24 cellular contexts compared by ENCODE assay signal in genomic region chr1:153343040-153343681, GRCh38. TPM values are rescaled to one million over a fixed set of nuclear protein-coding genes. Genes with fewer than 3 reads are reported as not detected.
A peak's percentile ranks its signal among the peaks of the same experiment; 100 is the strongest.
DNase-seq lines count a peak whose midpoint lies in the region; ATAC-seq and TF ChIP-seq lines count a peak whose summit lies in the region.
"Had no signal": no experiment of that assay in that cellular context is flagged by ENCODE, and none has a peak within 500 bp of the region (broad histone marks: within the 10 kb centered on the region; RNA-seq: fewer than 3 reads in every experiment).

No MANE protein-coding gene starts in this region.

- H3K4me3 Mint-ChIP-seq in T-helper 2 cell treated with Interferon-gamma antibody and Interleukin-4, amounts not matched to agents 5 μg/mL and 100 μg/mL, for 36 hours: no peak overlapping the region
- H3K4me3 Mint-ChIP-seq in activated T-helper 2 cell treated with anti-CD3 and anti-CD28 coated beads, Interferon-gamma antibody, Interleukin-2, Interleukin-4, amounts not matched to agents 10 μg/mL and 5 μg/mL and 100 μg/mL, durations not matched to agents 14 hours and 24 hours and 36 hours (ENCODE audit: low read depth): no peak overlapping the region
- H3K4me3 Mint-ChIP-seq: activated T-cell treated with anti-CD3 and anti-CD28 coated beads, Interleukin-2, amount 50 U/mL, for 24 hours; CD8-positive, alpha-beta T cell; effector memory CD8-positive, alpha-beta T cell had no signal

- peaks cover 17% of the 10 kb centered on the region for H3K27me3 Mint-ChIP-seq in T-helper 2 cell treated with Interferon-gamma antibody and Interleukin-4, amounts not matched to agents 5 μg/mL and 100 μg/mL, for 36 hours (ENCODE audit: low read depth)
- H3K27me3 Mint-ChIP-seq in activated T-helper 2 cell treated with anti-CD3 and anti-CD28 coated beads, Interferon-gamma antibody, Interleukin-2, Interleukin-4, amounts not matched to agents 10 μg/mL and 5 μg/mL and 100 μg/mL, durations not matched to agents 14 hours and 24 hours and 36 hours (ENCODE audit: low read depth): peaks cover 35% of the 10 kb centered on the region

- H3K9me3 ChIP-seq in KOPT-K1 (ENCODE audit: insufficient read depth, low read length, poor library complexity, severe bottlenecking) (no peaks in the 10 kb centered on the region), neutrophil (no peaks in the 10 kb centered on the region)
- H3K9me3 ChIP-seq: A549, left lung, SJCRH30, tibial nerve had no signal

- H3K27me3 ChIP-seq in neutrophil: peaks cover 21% of the 10 kb centered on the region

- intact Hi-C loops in activated T-helper 2 cell treated with anti-CD3 and anti-CD28 coated beads, Interferon-gamma antibody, Interleukin-2, Interleukin-4, amounts not matched to agents 10 μg/mL and 5 μg/mL and 100 μg/mL, durations not matched to agents 14 hours and 24 hours and 36 hours (cut with micrococcal nuclease): no loop called here

- H3K4me1 ChIP-seq in neutrophil (ENCODE audit: control insufficient read depth in 1 of 2, insufficient read depth in 1 of 2, low read depth in 1 of 2, low read length in 1 of 2): peaks cover 38 to 44% of the 10 kb centered on the region in 2 experiments
- H3K4me1 ChIP-seq: A549, SJCRH30, tibial nerve had no signal

- no peak overlapping the region for H3K27ac Mint-ChIP-seq in T-helper 2 cell treated with Interferon-gamma antibody and Interleukin-4, amounts not matched to agents 5 μg/mL and 100 μg/mL, for 36 hours
- H3K27ac Mint-ChIP-seq in activated T-helper 2 cell treated with anti-CD3 and anti-CD28 coated beads, Interferon-gamma antibody, Interleukin-2, Interleukin-4, amounts not matched to agents 10 μg/mL and 5 μg/mL and 100 μg/mL, durations not matched to agents 14 hours and 24 hours and 36 hours: no peak overlapping the region
- H3K27ac Mint-ChIP-seq: activated T-cell treated with anti-CD3 and anti-CD28 coated beads, Interleukin-2, amount 50 U/mL, for 24 hours; CD8-positive, alpha-beta T cell; effector memory CD8-positive, alpha-beta T cell had no signal

- no peaks in the 10 kb centered on the region for H3K36me3 ChIP-seq in KOPT-K1 (ENCODE audit: insufficient read depth, low read length)
- H3K36me3 ChIP-seq in neutrophil: no peaks in the 10 kb centered on the region
- H3K36me3 ChIP-seq: left lung, SJCRH30, tibial nerve had no signal

- H3K36me3 Mint-ChIP-seq in T-helper 2 cell treated with Interferon-gamma antibody and Interleukin-4, amounts not matched to agents 5 μg/mL and 100 μg/mL, for 36 hours (ENCODE audit: low read depth): no peaks in the 10 kb centered on the region
- no peaks in the 10 kb centered on the region for H3K36me3 Mint-ChIP-seq in activated T-helper 2 cell treated with anti-CD3 and anti-CD28 coated beads, Interferon-gamma antibody, Interleukin-2, Interleukin-4, amounts not matched to agents 10 μg/mL and 5 μg/mL and 100 μg/mL, durations not matched to agents 14 hours and 24 hours and 36 hours (ENCODE audit: low read depth)
- H3K36me3 Mint-ChIP-seq: CD8-positive, alpha-beta T cell had no signal

- no peaks in the 10 kb centered on the region for H3K9me3 Mint-ChIP-seq in T-helper 2 cell treated with Interferon-gamma antibody and Interleukin-4, amounts not matched to agents 5 μg/mL and 100 μg/mL, for 36 hours
- no peaks in the 10 kb centered on the region for H3K9me3 Mint-ChIP-seq in activated T-helper 2 cell treated with anti-CD3 and anti-CD28 coated beads, Interferon-gamma antibody, Interleukin-2, Interleukin-4, amounts not matched to agents 10 μg/mL and 5 μg/mL and 100 μg/mL, durations not matched to agents 14 hours and 24 hours and 36 hours
- H3K9me3 Mint-ChIP-seq: activated T-cell treated with anti-CD3 and anti-CD28 coated beads, Interleukin-2, amount 50 U/mL, for 24 hours; CD8-positive, alpha-beta T cell; effector memory CD8-positive, alpha-beta T cell had no signal

- peaks cover 19% of the 10 kb centered on the region for H3K4me1 Mint-ChIP-seq in T-helper 2 cell treated with Interferon-gamma antibody and Interleukin-4, amounts not matched to agents 5 μg/mL and 100 μg/mL, for 36 hours (ENCODE audit: low read depth)
- H3K4me1 Mint-ChIP-seq in activated T-helper 2 cell treated with anti-CD3 and anti-CD28 coated beads, Interferon-gamma antibody, Interleukin-2, Interleukin-4, amounts not matched to agents 10 μg/mL and 5 μg/mL and 100 μg/mL, durations not matched to agents 14 hours and 24 hours and 36 hours (ENCODE audit: low read depth): peaks cover 20% of the 10 kb centered on the region

- H3K27ac ChIP-seq in KOPT-K1 (ENCODE audit: low read depth, low read length, poor library complexity, severe bottlenecking) (peak overlapping the region; percentile 32), coronary artery (no peak overlapping the region), neutrophil (peak overlapping the region; percentile 83)
- H3K27ac ChIP-seq: A549, left lung, SJCRH30, tibial nerve had no signal

- TF ChIP-seq CTCF in coronary artery (IDR thresholded peaks at IDR 0.05): no peak
- no peak for TF ChIP-seq CTCF in neutrophil (IDR thresholded peaks at IDR 0.05)

- DNase-seq in T-helper 2 cell treated with Interferon-gamma antibody and Interleukin-4, amounts not matched to agents 5 μg/mL and 100 μg/mL, for 36 hours (ENCODE audit: low spot score): peak; percentile 2
- DNase-seq in T-helper 2 cell (no peak), coronary artery (ENCODE audit: low spot score) (peak; percentile 38), Ammon's horn (ENCODE audit: low spot score) (no peak), left lobe of liver (ENCODE audit: low spot score) (no peak)
- no peak for DNase-seq in activated T-helper 2 cell treated with anti-CD3 and anti-CD28 coated beads, Interferon-gamma antibody, Interleukin-2, Interleukin-4, amounts not matched to agents 10 μg/mL and 5 μg/mL and 100 μg/mL, durations not matched to agents 14 hours and 24 hours and 36 hours (ENCODE audit: low spot score)
- DNase-seq: activated CD4-positive, alpha-beta T cell treated with anti-CD3 and anti-CD28 coated beads, Interleukin-2, amount 50 U/mL, for 1 hour; activated T-cell treated with anti-CD3 and anti-CD28 coated beads, Interleukin-2, amount 50 U/mL, for 24 hours; central memory CD4-positive, alpha-beta T cell; effector memory CD8-positive, alpha-beta T cell; EL; foreskin melanocyte; GOT3; KG1; left lung; NCI-H1436; NCI-H510A; SJCRH30 had no signal

- ATAC-seq in left lobe of liver: no peak
- ATAC-seq: A549; CD8-positive, alpha-beta T cell; effector memory CD8-positive, alpha-beta T cell; left lung had no signal

- H3K4me3 ChIP-seq in coronary artery (no peak overlapping the region), neutrophil (ENCODE audit: low read depth in 1 of 2, low read length in 1 of 2) (no peak overlapping the region)
- H3K4me3 ChIP-seq: A549, left lung, SJCRH30, skin epidermis, tibial nerve had no signal

RNA-seq across cellular contexts. Expression of gene PGLYRP4, which starts 5.5 kb away (rescaled TPM):
- not detected in 2 replicates for total RNA-seq in activated T-helper 2 cell treated with anti-CD3 and anti-CD28 coated beads, Interferon-gamma antibody, Interleukin-2, Interleukin-4, amounts not matched to agents 10 μg/mL and 5 μg/mL and 100 μg/mL, durations not matched to agents 14 hours and 24 hours and 36 hours
- not detected for total RNA-seq in left lobe of liver
- total RNA-seq: CD8-positive, alpha-beta T cell; left lung; SJCRH30; tibial nerve had no signal

RNA-seq across cellular contexts. Expression of gene S100A9, which starts 14.5 kb away (rescaled TPM):
- not detected in 2 replicates for total RNA-seq in activated T-helper 2 cell treated with anti-CD3 and anti-CD28 coated beads, Interferon-gamma antibody, Interleukin-2, Interleukin-4, amounts not matched to agents 10 μg/mL and 5 μg/mL and 100 μg/mL, durations not matched to agents 14 hours and 24 hours and 36 hours
- total RNA-seq in left lobe of liver: 36.3 TPM
- total RNA-seq: SJCRH30 had no signal

RNA-seq across cellular contexts. Expression of gene PGLYRP3, which starts 30.4 kb away (rescaled TPM):
- total RNA-seq in activated T-helper 2 cell treated with anti-CD3 and anti-CD28 coated beads, Interferon-gamma antibody, Interleukin-2, Interleukin-4, amounts not matched to agents 10 μg/mL and 5 μg/mL and 100 μg/mL, durations not matched to agents 14 hours and 24 hours and 36 hours: not detected in 2 replicates
- total RNA-seq in left lobe of liver: not detected
- total RNA-seq: CD8-positive, alpha-beta T cell; left lung; SJCRH30; tibial nerve had no signal

RNA-seq across cellular contexts. Expression of gene S100A12, which starts 32.3 kb away (rescaled TPM):
- total RNA-seq in activated T-helper 2 cell treated with anti-CD3 and anti-CD28 coated beads, Interferon-gamma antibody, Interleukin-2, Interleukin-4, amounts not matched to agents 10 μg/mL and 5 μg/mL and 100 μg/mL, durations not matched to agents 14 hours and 24 hours and 36 hours: not detected in 2 replicates
- 1.2 TPM for total RNA-seq in left lobe of liver
- total RNA-seq: CD8-positive, alpha-beta T cell; SJCRH30; tibial nerve had no signal

RNA-seq across cellular contexts. Expression of gene S100A8, which starts 47.7 kb away (rescaled TPM):
- not detected in 2 replicates for total RNA-seq in activated T-helper 2 cell treated with anti-CD3 and anti-CD28 coated beads, Interferon-gamma antibody, Interleukin-2, Interleukin-4, amounts not matched to agents 10 μg/mL and 5 μg/mL and 100 μg/mL, durations not matched to agents 14 hours and 24 hours and 36 hours
- total RNA-seq in left lobe of liver: 23.7 TPM
- total RNA-seq: SJCRH30 had no signal

Comparison
In these comparisons a context has a peak if more than half of its experiments do, and no peak if none do; other contexts are left out.
1. DNase-seq: peak in T-helper 2 cell treated with Interferon-gamma antibody and Interleukin-4, amounts not matched to agents 5 μg/mL and 100 μg/mL, for 36 hours (single experiment) and coronary artery (single experiment); none in T-helper 2 cell (0 of 5), Ammon's horn (single experiment), activated T-helper 2 cell treated with anti-CD3 and anti-CD28 coated beads, Interferon-gamma antibody, Interleukin-2, Interleukin-4, amounts not matched to agents 10 μg/mL and 5 μg/mL and 100 μg/mL, durations not matched to agents 14 hours and 24 hours and 36 hours (single experiment) and left lobe of liver (single experiment).
2. H3K27ac ChIP-seq: peak in KOPT-K1 (single experiment) and neutrophil (single experiment); none in coronary artery (0 of 2).
3. RNA of gene S100A9, which starts 14.5 kb away (total RNA-seq): 36.3 TPM in left lobe of liver (single experiment); not detected in activated T-helper 2 cell treated with anti-CD3 and anti-CD28 coated beads, Interferon-gamma antibody, Interleukin-2, Interleukin-4, amounts not matched to agents 10 μg/mL and 5 μg/mL and 100 μg/mL, durations not matched to agents 14 hours and 24 hours and 36 hours; every median in the first group is over 10 times any median in the second.